20 cellular contexts compared by ENCODE assay signal in the genomic region with DNA sequence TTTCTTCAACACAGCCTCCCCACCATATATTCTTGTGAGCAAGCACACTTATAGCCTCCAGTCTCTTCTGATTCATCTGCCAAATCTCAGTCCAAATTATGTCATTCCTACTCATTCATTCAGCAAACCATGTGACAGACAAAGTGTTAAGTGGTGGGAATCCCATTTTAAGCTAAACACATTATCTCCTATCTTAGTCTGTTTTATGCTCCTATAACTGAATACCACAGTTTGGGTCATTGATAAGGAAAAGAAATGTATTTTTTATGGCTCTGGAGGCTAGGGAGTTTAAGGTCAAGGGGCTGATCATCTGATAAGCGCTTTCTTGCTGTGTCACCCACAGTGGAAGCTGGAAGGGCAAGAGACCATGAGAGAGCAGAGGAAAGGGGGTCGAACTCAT. TPM values are rescaled to one million over a fixed set of nuclear protein-coding genes. Genes with fewer than 3 reads are reported as not detected.
"Had no signal": no experiment of that assay in that cellular context is flagged by ENCODE, and none has a peak within 500 bp of the region (broad histone marks: within the 10 kb centered on the region; RNA-seq: fewer than 3 reads in every experiment).

No MANE protein-coding gene starts in this region.

- H3K4me3 Mint-ChIP-seq: activated CD4-positive, alpha-beta T cell treated with anti-CD3 and anti-CD28 coated beads, Interleukin-2, amount 10 ng/mL, durations not matched to agents 24 days and 14 days; activated CD8-positive, alpha-beta T cell treated with anti-CD3 and anti-CD28 coated beads, Interleukin-2, amount 10 ng/mL, durations not matched to agents 7 days and 5 days; mesothelial cell of epicardium; nephron progenitor cell had no signal

- H3K27ac Mint-ChIP-seq: activated CD4-positive, alpha-beta T cell treated with anti-CD3 and anti-CD28 coated beads, Interleukin-2, amount 10 ng/mL, durations not matched to agents 24 days and 14 days; activated CD8-positive, alpha-beta T cell treated with anti-CD3 and anti-CD28 coated beads, Interleukin-2, amount 10 ng/mL, durations not matched to agents 7 days and 5 days; activated naive CD4-positive, alpha-beta T cell treated with anti-CD3 and anti-CD28 coated beads, Interleukin-2, amount 50 U/mL, for 72 hours; mesothelial cell of epicardium; nephron progenitor cell had no signal

- H3K9me3 Mint-ChIP-seq: activated CD4-positive, alpha-beta T cell treated with anti-CD3 and anti-CD28 coated beads, Interleukin-2, amount 10 ng/mL, durations not matched to agents 24 days and 14 days; activated naive CD4-positive, alpha-beta T cell treated with anti-CD3 and anti-CD28 coated beads, Interleukin-2, amount 50 U/mL, for 72 hours; mesothelial cell of epicardium; nephron progenitor cell had no signal

- H3K36me3 Mint-ChIP-seq: activated naive CD4-positive, alpha-beta T cell treated with anti-CD3 and anti-CD28 coated beads, Interleukin-2, amount 50 U/mL, for 72 hours; mesothelial cell of epicardium had no signal

- DNase-seq: activated CD4-positive, alpha-beta T cell treated with anti-CD3 and anti-CD28 coated beads, Interleukin-2, amount 10 ng/mL, durations not matched to agents 24 days and 14 days; activated CD4-positive, CD25-positive, alpha-beta regulatory T cell; activated CD8-positive, alpha-beta memory T cell treated with anti-CD3 and anti-CD28 coated beads, Interleukin-2, amount 50 U/mL, for 4 hours; activated CD8-positive, alpha-beta T cell treated with anti-CD3 and anti-CD28 coated beads, Interleukin-2, amount 10 ng/mL, durations not matched to agents 7 days and 5 days; activated gamma-delta T cell; activated T-cell treated with anti-CD3 and anti-CD28 coated beads, Interleukin-2, amount 50 U/mL, for 48 hours; dorsolateral prefrontal cortex; foreskin fibroblast; nephron progenitor cell; right lobe of liver; stimulated activated naive CD8-positive, alpha-beta T cell treated with anti-CD3 and anti-CD28 coated beads, Interleukin-15, Interleukin-2, amounts not matched to agents 100 U/mL and 50 U/mL, for 24 hours; transverse colon had no signal

- H3K9me3 ChIP-seq: esophagus muscularis mucosa, right lobe of liver, transverse colon, vagina had no signal

- H3K4me1 Mint-ChIP-seq: activated CD4-positive, alpha-beta T cell treated with anti-CD3 and anti-CD28 coated beads, Interleukin-2, amount 10 ng/mL, durations not matched to agents 24 days and 14 days; nephron progenitor cell had no signal

- H3K4me3 ChIP-seq: dorsolateral prefrontal cortex, esophagus muscularis mucosa, right lobe of liver, transverse colon, vagina had no signal

- H3K36me3 ChIP-seq: esophagus muscularis mucosa, right lobe of liver, transverse colon, vagina had no signal

- ATAC-seq: activated CD8-positive, alpha-beta T cell treated with anti-CD3 and anti-CD28 coated beads, Interleukin-2, amount 10 ng/mL, durations not matched to agents 7 days and 5 days; activated naive CD4-positive, alpha-beta T cell treated with anti-CD3 and anti-CD28 coated beads, Interleukin-2, amount 50 U/mL, for 72 hours; right lobe of liver; stimulated activated naive CD8-positive, alpha-beta T cell treated with anti-CD3 and anti-CD28 coated beads, Interleukin-15, Interleukin-2, amounts not matched to agents 100 U/mL and 50 U/mL, for 24 hours had no signal

- H3K4me1 ChIP-seq: esophagus muscularis mucosa, transverse colon, vagina had no signal

- H3K27ac ChIP-seq: dorsolateral prefrontal cortex, esophagus muscularis mucosa, right lobe of liver, transverse colon, vagina had no signal

- H3K27me3 ChIP-seq: dorsolateral prefrontal cortex, esophagus muscularis mucosa, right lobe of liver, transverse colon, vagina had no signal

RNA-seq across cellular contexts. Expression of gene ELOVL2, which starts 25.7 kb away (rescaled TPM):
- total RNA-seq: activated CD4-positive, alpha-beta T cell treated with anti-CD3 and anti-CD28 coated beads, Interleukin-2, amount 10 ng/mL, durations not matched to agents 24 days and 14 days; activated CD8-positive, alpha-beta T cell treated with anti-CD3 and anti-CD28 coated beads, Interleukin-2, amount 10 ng/mL, durations not matched to agents 7 days and 5 days; activated naive CD4-positive, alpha-beta T cell treated with anti-CD3 and anti-CD28 coated beads, Interleukin-2, amount 50 U/mL, for 72 hours; pulmonary artery endothelial cell had no signal

RNA-seq across cellular contexts. Expression of gene ERVFRD-1, which starts 41.8 kb away (rescaled TPM):
- total RNA-seq: activated CD4-positive, alpha-beta T cell treated with anti-CD3 and anti-CD28 coated beads, Interleukin-2, amount 10 ng/mL, durations not matched to agents 24 days and 14 days; activated CD8-positive, alpha-beta T cell treated with anti-CD3 and anti-CD28 coated beads, Interleukin-2, amount 10 ng/mL, durations not matched to agents 7 days and 5 days; activated naive CD4-positive, alpha-beta T cell treated with anti-CD3 and anti-CD28 coated beads, Interleukin-2, amount 50 U/mL, for 72 hours; cardiac septum; kidney epithelial cell; osteoblast; pulmonary artery endothelial cell; transverse colon had no signal
